13 cellular contexts compared by ENCODE assay signal in the genomic region with DNA sequence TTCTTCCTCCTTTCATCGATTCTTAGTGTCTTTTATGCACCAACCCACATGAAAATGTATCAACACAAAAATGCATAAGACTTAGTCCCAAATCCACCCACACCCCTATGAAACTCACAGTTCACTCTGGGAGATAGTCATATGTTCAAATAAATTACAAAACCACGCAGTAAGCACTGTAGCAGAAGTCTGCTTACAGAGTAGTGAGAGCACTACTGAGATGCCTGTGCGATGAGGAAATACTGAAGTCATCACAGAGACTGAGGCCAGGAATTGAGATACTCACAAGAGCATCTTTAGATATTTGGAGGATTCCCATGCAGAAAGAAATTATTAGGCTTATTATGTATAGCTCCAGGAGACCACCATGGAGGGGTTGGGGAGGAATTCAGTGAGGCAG.
A peak's percentile ranks its signal among the peaks of the same experiment; 100 is the strongest.
DNase-seq lines count a peak whose midpoint lies in the region; ATAC-seq and TF ChIP-seq lines count a peak whose summit lies in the region.
"Had no signal": no experiment of that assay in that cellular context is flagged by ENCODE, and none has a peak within 500 bp of the region (broad histone marks: within the 10 kb centered on the region; RNA-seq: fewer than 3 reads in every experiment).

No MANE protein-coding gene starts in this region.

- H4K20me1 ChIP-seq in mammary epithelial cell (ENCODE audit: insufficient read depth, low read length) (no peaks in the 10 kb centered on the region), fibroblast of lung (ENCODE audit: control insufficient read depth, extremely low read depth, insufficient read depth, low read length) (no peaks in the 10 kb centered on the region)

- TF ChIP-seq POLR2A in breast epithelium (IDR thresholded peaks at IDR 0.05) (no peak), vagina (IDR thresholded peaks at IDR 0.05) (no peak)

- TF ChIP-seq CTCF in breast epithelium (IDR thresholded peaks at IDR 0.05) (no peak), mammary epithelial cell (conservative IDR thresholded peaks at IDR 0.05 in 1 of 2, IDR thresholded peaks at IDR 0.05 in 1 of 2; ENCODE audit: extremely low read depth in 1 of 2, insufficient read depth in 1 of 2, low read depth in 1 of 2, low read length in 2 of 2) (no peak), fibroblast of lung (conservative IDR thresholded peaks at IDR 0.05 in 1 of 2, IDR thresholded peaks at IDR 0.05 in 1 of 2; ENCODE audit: low read depth in 1 of 2, low read length in 2 of 2) (no peak), vagina (IDR thresholded peaks at IDR 0.05) (no peak)

- no peak for DNase-seq in breast epithelium (ENCODE audit: low spot score in 2 of 2)
- DNase-seq in mammary epithelial cell: no peak
- DNase-seq in fibroblast of lung (ENCODE audit: low read depth in 2 of 2): peak; percentile 77 to 85
- no peak for DNase-seq in vagina (ENCODE audit: extremely low spot score in 2 of 2)
- DNase-seq in NCI-H82 treated with DMSO at 0.1 percent for 48 hours (lab: John Stamatoyannopoulos, UW; ENCODE audit: unreplicated experiment): no peak
- DNase-seq in NCI-H2227 treated with DMSO at 0.1 percent for 48 hours (lab: John Stamatoyannopoulos, UW): no peak
- DNase-seq: activated CD4-positive, alpha-beta T cell treated with anti-CD3 and anti-CD28 coated beads for 48 hours; DMS53; effector CD4-positive, alpha-beta T cell; NCI-H1105; NCI-H526 treated with DMSO at 0.1 percent for 48 hours had no signal

- H3K36me3 ChIP-seq in breast epithelium (no peaks in the 10 kb centered on the region), mammary epithelial cell (ENCODE audit: insufficient read depth, low read length) (no peaks in the 10 kb centered on the region), fibroblast of lung (ENCODE audit: control insufficient read depth, insufficient read depth, low read length) (no peaks in the 10 kb centered on the region), muscle layer of colon (ENCODE audit: insufficient read depth, low read length) (peaks cover 16% of the 10 kb centered on the region), vagina (no peaks in the 10 kb centered on the region)

- H3K9me3 ChIP-seq in breast epithelium: no peaks in the 10 kb centered on the region
- no peaks in the 10 kb centered on the region for H3K9me3 ChIP-seq in mammary epithelial cell (replicated peaks; ENCODE audit: insufficient read depth, low read length)
- H3K9me3 ChIP-seq in fibroblast of lung (ENCODE audit: control insufficient read depth, insufficient read depth, low read depth, low read length): no peaks in the 10 kb centered on the region
- H3K9me3 ChIP-seq in muscle layer of colon (ENCODE audit: low read length): no peaks in the 10 kb centered on the region
- H3K9me3 ChIP-seq in vagina: no peaks in the 10 kb centered on the region

- H3K9ac ChIP-seq in mammary epithelial cell (ENCODE audit: insufficient read depth, low read length): no peak overlapping the region
- no peak overlapping the region for H3K9ac ChIP-seq in fibroblast of lung (ENCODE audit: insufficient read depth, low read length)
- H3K9ac ChIP-seq in muscle layer of colon (ENCODE audit: low read length): no peak overlapping the region

- H3K4me2 ChIP-seq in mammary epithelial cell (ENCODE audit: insufficient read depth, low read depth, low read length): no peak overlapping the region
- no peak overlapping the region for H3K4me2 ChIP-seq in fibroblast of lung (ENCODE audit: extremely low read depth, insufficient read depth, low read length)

- intact Hi-C loops in breast epithelium (cut with DNase I; ENCODE audit: low total_unique reads): no loop called here
- intact Hi-C loops in mammary epithelial cell (cut with micrococcal nuclease): no loop called here
- intact Hi-C loops in vagina (cut with DNase I): no loop called here

- no peak for ATAC-seq in HG02870 (IDR thresholded peaks at IDR 0.05; ENCODE audit: unreplicated experiment)

- H3K4me1 ChIP-seq in breast epithelium (no peaks in the 10 kb centered on the region), mammary epithelial cell (ENCODE audit: insufficient read depth, low read length) (no peaks in the 10 kb centered on the region), fibroblast of lung (ENCODE audit: control insufficient read depth, extremely low read depth, insufficient read depth, low read length) (peaks cover 12% of the 10 kb centered on the region), muscle layer of colon (ENCODE audit: insufficient read depth, low read length) (peaks cover 25% of the 10 kb centered on the region), vagina (peaks cover 10% of the 10 kb centered on the region)

- CTCF ChIA-PET in mammary epithelial cell (lab: Charles Lee; ENCODE audit: low non-redundant PET): no interaction called here

- no TSS peak for BruUV-seq in mammary epithelial cell (replicated peaks; lab: Mats Ljungman, UMichigan)

- H3K27me3 ChIP-seq in breast epithelium: no peaks in the 10 kb centered on the region
- no peaks in the 10 kb centered on the region for H3K27me3 ChIP-seq in mammary epithelial cell (ENCODE audit: insufficient read depth, low read length)
- H3K27me3 ChIP-seq in fibroblast of lung (ENCODE audit: control insufficient read depth, insufficient read depth, low read length): no peaks in the 10 kb centered on the region
- no peaks in the 10 kb centered on the region for H3K27me3 ChIP-seq in muscle layer of colon (ENCODE audit: control insufficient read depth in 1 of 2, insufficient read depth in 2 of 2, low read length in 2 of 2)
- H3K27me3 ChIP-seq in vagina: no peaks in the 10 kb centered on the region

- 55% methylated on average over 3 of the region's 3 CpGs for WGBS in mammary epithelial cell (ENCODE audit: low coverage, missing lambda C conversion rate)

- no peak overlapping the region for H3K4me3 ChIP-seq in breast epithelium
- no peak overlapping the region for H3K4me3 ChIP-seq in mammary epithelial cell (replicated peaks in 1 of 3; ENCODE audit: insufficient read depth in 1 of 3, low read depth in 2 of 3, low read length in 3 of 3)
- no peak overlapping the region for H3K4me3 ChIP-seq in fibroblast of lung (replicated peaks in 1 of 4; ENCODE audit: control extremely low read depth in 1 of 4, insufficient read depth in 1 of 4, low read depth in 3 of 4, low read length in 4 of 4)
- no peak overlapping the region for H3K4me3 ChIP-seq in muscle layer of colon (ENCODE audit: low read depth in 1 of 2, low read length in 2 of 2)
- no peak overlapping the region for H3K4me3 ChIP-seq in vagina

- H2AFZ ChIP-seq in mammary epithelial cell (ENCODE audit: low read depth, low read length) (no peak overlapping the region), fibroblast of lung (ENCODE audit: low read length) (no peak overlapping the region)

- dilution Hi-C loops in mammary epithelial cell (cut with HindIII; ENCODE audit: low sequenced_read_pairs): no loop called here

- in situ Hi-C loops in mammary epithelial cell (cut with MboI; ENCODE audit: low sequenced_read_pairs in 2 of 2): no loop called here

- peak overlapping the region; percentile 12 to 66 for H3K27ac ChIP-seq in breast epithelium
- no peak overlapping the region for H3K27ac ChIP-seq in mammary epithelial cell (ENCODE audit: insufficient read depth, low read depth, low read length)
- peak overlapping the region; percentile 0 for H3K27ac ChIP-seq in fibroblast of lung (ENCODE audit: insufficient read depth, low read length)
- H3K27ac ChIP-seq in muscle layer of colon (ENCODE audit: low read depth, low read length): peak overlapping the region; percentile 23
- peak overlapping the region; percentile 61 for H3K27ac ChIP-seq in vagina

- H3K79me2 ChIP-seq in mammary epithelial cell (ENCODE audit: insufficient read depth, low read length): no peaks in the 10 kb centered on the region
- no peaks in the 10 kb centered on the region for H3K79me2 ChIP-seq in fibroblast of lung (ENCODE audit: control insufficient read depth, insufficient read depth, low read length)

Comparison
In these comparisons a context has a peak if more than half of its experiments do, and no peak if none do; other contexts are left out.
1. DNase-seq: peak in fibroblast of lung (2 of 2); none in breast epithelium (0 of 2), mammary epithelial cell (single experiment), vagina (0 of 2), NCI-H82 treated with DMSO at 0.1 percent for 48 hours (single experiment) and NCI-H2227 treated with DMSO at 0.1 percent for 48 hours (single experiment).